In genomic region chr16:19555938-19556778, GRCh38 we compare ENCODE assay signal across 8 cellular contexts. TPM values are rescaled to one million over a fixed set of nuclear protein-coding genes. Genes with fewer than 3 reads are reported as not detected.
DNase-seq lines count a peak whose midpoint lies in the region; ATAC-seq, FAIRE-seq and TF ChIP-seq lines count a peak whose summit lies in the region.

No MANE protein-coding gene starts in this region.

- H3K9me3 ChIP-seq in right lobe of liver = no peaks in the 10 kb centered on the region

- H3K4me3 ChIP-seq in right lobe of liver = peak overlapping the region; percentile 71 to 90 (median 89)

- TF ChIP-seq CTCF in GM10266 (IDR thresholded peaks at IDR 0.05; ENCODE audit: control insufficient read depth, insufficient read depth, low read depth, missing control alignments) = no peak
- peak in 1 of 4 donors; percentile 4 for TF ChIP-seq CTCF in right lobe of liver (IDR thresholded peaks at IDR 0.05)
- no peak for TF ChIP-seq CTCF in omental fat pad (IDR thresholded peaks at IDR 0.05)

- no peak for TF ChIP-seq POLR2A in right lobe of liver (IDR thresholded peaks at IDR 0.05)

- H3K36me3 ChIP-seq in right lobe of liver = no peaks in the 10 kb centered on the region

- peaks cover 0 to 11% (median 5%) of the 10 kb centered on the region in 4 donors for H3K4me1 ChIP-seq in right lobe of liver

- H3K27ac ChIP-seq in caudate nucleus (ENCODE audit: low read depth, low read length) (peak overlapping the region; percentile 95), right lobe of liver (peak overlapping the region; percentile 72 to 78 (median 77))

- no peaks in the 10 kb centered on the region for H3K27me3 ChIP-seq in right lobe of liver

- ATAC-seq in right lobe of liver = no peak
- ATAC-seq in omental fat pad (ENCODE audit: low FRiP score) = no peak

- intact Hi-C loops in right lobe of liver (cut with DNase I) = no loop called here

- peak; percentile 93 for FAIRE-seq in A204.1 (lab: Jason Lieb, UNC)

- 29% methylated on average over 18 of the region's 19 CpGs for WGBS in right lobe of liver (ENCODE audit: insufficient coverage, low coverage, low lambda C conversion rate, missing lambda C conversion rate)

- DNase-seq in GM10266 (ENCODE audit: extremely low spot score) = peak; percentile 23
- peak; percentile 71 for DNase-seq in RPMI7951 (ENCODE audit: low read depth)
- peak in 1 of 61 donors; percentile 33 for DNase-seq in caudate nucleus (lab: John Stamatoyannopoulos, UW)
- DNase-seq in right lobe of liver = no peak
- peak; percentile 3 for DNase-seq in stromal cell of bone marrow (ENCODE audit: low read depth)
- DNase-seq in omental fat pad (ENCODE audit: low spot score) = no peak
- DNase-seq in D341Med (ENCODE audit: low spot score) = no peak

RNA-seq across cellular contexts. Expression of gene VPS35L, which starts 0.7 kb away (rescaled TPM):
- 19.6 and 29.9 TPM in 2 replicates for total RNA-seq in RPMI7951 (2014; rRNA removed; shearing (Covaris generic))
- total RNA-seq in right lobe of liver (10 to 100 TPM; 19.3 to 24.3 (median 20.4) TPM), omental fat pad (10 to 100 TPM; 42.4 to 59.3 (median 43.1) TPM)

RNA-seq across cellular contexts. Expression of gene CCP110, which starts 32.4 kb away (rescaled TPM):
- 13.5 and 15.4 TPM in 2 replicates for total RNA-seq in RPMI7951 (2014; rRNA removed; shearing (Covaris generic))
- total RNA-seq in right lobe of liver (1 to 10 TPM; 2.6 to 5.6 (median 4.2) TPM), omental fat pad (10 to 100 TPM in 3 of 4 donors, 1 to 10 TPM in 1; 8.9 to 18.8 (median 14.3) TPM)

RNA-seq across cellular contexts. Expression of gene GDE1, which starts 34.3 kb away (rescaled TPM):
- total RNA-seq in RPMI7951 (2014; rRNA removed; shearing (Covaris generic)) = 62.0 and 68.1 TPM in 2 replicates
- total RNA-seq in right lobe of liver = 10 to 100 TPM; 19.1 to 30.5 (median 21.1) TPM
- total RNA-seq in omental fat pad = 10 to 100 TPM; 38.7 to 68.0 (median 49.8) TPM

Comparison
In these comparisons a context has a peak if more than half of its experiments do, and no peak if none do; other contexts are left out.
1. DNase-seq: peak in GM10266 (single experiment), RPMI7951 (single experiment) and stromal cell of bone marrow (single experiment); none in right lobe of liver (0 of 3), omental fat pad (single experiment) and D341Med (single experiment).